26 cellular contexts compared by ENCODE assay signal in genomic region chr11:106958506-106959248, GRCh38. TPM values are rescaled to one million over a fixed set of nuclear protein-coding genes. Genes with fewer than 3 reads are reported as not detected.
"Had no signal": no experiment of that assay in that cellular context is flagged by ENCODE, and none has a peak within 500 bp of the region (broad histone marks: within the 10 kb centered on the region; RNA-seq: fewer than 3 reads in every experiment).

No MANE protein-coding gene starts in this region.

- H3K27me3 ChIP-seq: heart right ventricle, right lobe of liver, testis had no signal

- H3K36me3 ChIP-seq: heart right ventricle, right lobe of liver had no signal

- H3K4me1 Mint-ChIP-seq: activated B cell treated with CpG ODN at 0.5 μM for 24 hours; activated CD4-positive, alpha-beta T cell treated with anti-CD3 and anti-CD28 coated beads for 36 hours; memory B cell; stimulated activated naive B cell treated with anti-CD40 and anti-IgM and Interleukin-4, amounts not matched to agents 10 μg/mL and 1 μg/mL and 100 μg/mL, for 72 hours; T-helper 17 cell had no signal

- H3K27ac ChIP-seq: heart right ventricle, right lobe of liver, testis had no signal

- H3K27ac Mint-ChIP-seq: activated B cell treated with CpG ODN at 0.5 μM for 24 hours; activated CD4-positive, alpha-beta T cell treated with anti-CD3 and anti-CD28 coated beads for 36 hours; activated naive CD8-positive, alpha-beta T cell; activated T-helper 2 cell treated with anti-CD3 and anti-CD28 coated beads, Interferon-gamma antibody, Interleukin-2, Interleukin-4, amounts not matched to agents 10 μg/mL and 5 μg/mL and 100 μg/mL, durations not matched to agents 14 hours and 24 hours and 36 hours; effector memory CD8-positive, alpha-beta T cell; memory B cell; nephron progenitor cell; stimulated activated naive B cell treated with anti-CD40 and anti-IgM and Interleukin-4, amounts not matched to agents 10 μg/mL and 1 μg/mL and 100 μg/mL, for 72 hours; T-helper 17 cell had no signal

- H3K9me3 Mint-ChIP-seq: nephron progenitor cell had no signal

- H3K9me3 ChIP-seq: heart right ventricle, right lobe of liver, testis had no signal

- ATAC-seq: activated CD4-positive, alpha-beta T cell treated with anti-CD3 and anti-CD28 coated beads for 36 hours; activated T-cell treated with anti-CD3 and anti-CD28 coated beads, Interleukin-2, amount 50 U/mL, for 4 hours; effector memory CD8-positive, alpha-beta T cell; esophagus mucosa; right lobe of liver; stimulated activated naive B cell treated with anti-CD40 and anti-IgM and Interleukin-4, amounts not matched to agents 10 μg/mL and 1 μg/mL and 100 μg/mL, for 72 hours; T-helper 17 cell had no signal

- DNase-seq: activated B cell treated with CpG ODN at 0.5 μM for 24 hours; activated CD4-positive, alpha-beta T cell treated with anti-CD3 and anti-CD28 coated beads for 36 hours; activated CD4-positive, alpha-beta T cell treated with anti-CD3 and anti-CD28 coated beads, Interleukin-2, amount 50 U/mL, for 48 hours; activated CD8-positive, alpha-beta memory T cell treated with anti-CD3 and anti-CD28 coated beads, Interleukin-2, amount 50 U/mL, for 48 hours; activated naive CD4-positive, alpha-beta T cell; activated T-cell treated with anti-CD3 and anti-CD28 coated beads, Interleukin-2, amount 50 U/mL, for 4 hours; effector memory CD8-positive, alpha-beta T cell; heart right ventricle; islet precursor cell; left cardiac atrium; nephron progenitor cell; nucleus accumbens; right lobe of liver; small intestine; stimulated activated CD4-positive, alpha-beta T cell treated with anti-CD3 and anti-CD28 coated beads, Interleukin-15, amount 100 ng/mL, for 24 hours; stimulated activated naive B cell treated with anti-CD40 and anti-IgM and Interleukin-4, amounts not matched to agents 10 μg/mL and 1 μg/mL and 100 μg/mL, for 72 hours; T-helper 17 cell; testis; trophoblast cell had no signal

- H3K4me3 ChIP-seq: heart right ventricle, right lobe of liver, testis had no signal

- H3K27me3 Mint-ChIP-seq: activated B cell treated with CpG ODN at 0.5 μM for 24 hours; activated CD4-positive, alpha-beta T cell treated with anti-CD3 and anti-CD28 coated beads for 36 hours; activated naive CD8-positive, alpha-beta T cell; effector memory CD8-positive, alpha-beta T cell; memory B cell; stimulated activated naive B cell treated with anti-CD40 and anti-IgM and Interleukin-4, amounts not matched to agents 10 μg/mL and 1 μg/mL and 100 μg/mL, for 72 hours; T-helper 17 cell had no signal

- H3K4me1 ChIP-seq: right lobe of liver had no signal

- H3K36me3 Mint-ChIP-seq: activated naive CD8-positive, alpha-beta T cell; memory B cell; stimulated activated naive B cell treated with anti-CD40 and anti-IgM and Interleukin-4, amounts not matched to agents 10 μg/mL and 1 μg/mL and 100 μg/mL, for 72 hours had no signal

- H3K4me3 Mint-ChIP-seq: activated B cell treated with CpG ODN at 0.5 μM for 24 hours; activated CD4-positive, alpha-beta T cell treated with anti-CD3 and anti-CD28 coated beads for 36 hours; activated naive CD8-positive, alpha-beta T cell; activated T-cell treated with anti-CD3 and anti-CD28 coated beads, Interleukin-2, amount 50 U/mL, for 4 hours; effector memory CD8-positive, alpha-beta T cell; memory B cell; nephron progenitor cell; stimulated activated naive B cell treated with anti-CD40 and anti-IgM and Interleukin-4, amounts not matched to agents 10 μg/mL and 1 μg/mL and 100 μg/mL, for 72 hours; T-helper 17 cell had no signal

- FAIRE-seq: bronchial epithelial cell, endothelial cell of umbilical vein, small intestine had no signal

RNA-seq across cellular contexts. Expression of gene GUCY1A2, which starts 59.6 kb away (rescaled TPM):
- total RNA-seq: activated B cell treated with CpG ODN at 0.5 μM for 24 hours; activated CD4-positive, alpha-beta T cell treated with anti-CD3 and anti-CD28 coated beads for 36 hours; activated CD8-positive, alpha-beta memory T cell treated with anti-CD3 and anti-CD28 coated beads for 36 hours; bronchial epithelial cell had no signal
